ENCODE assay signal across 1 cellular context in the genomic region with DNA sequence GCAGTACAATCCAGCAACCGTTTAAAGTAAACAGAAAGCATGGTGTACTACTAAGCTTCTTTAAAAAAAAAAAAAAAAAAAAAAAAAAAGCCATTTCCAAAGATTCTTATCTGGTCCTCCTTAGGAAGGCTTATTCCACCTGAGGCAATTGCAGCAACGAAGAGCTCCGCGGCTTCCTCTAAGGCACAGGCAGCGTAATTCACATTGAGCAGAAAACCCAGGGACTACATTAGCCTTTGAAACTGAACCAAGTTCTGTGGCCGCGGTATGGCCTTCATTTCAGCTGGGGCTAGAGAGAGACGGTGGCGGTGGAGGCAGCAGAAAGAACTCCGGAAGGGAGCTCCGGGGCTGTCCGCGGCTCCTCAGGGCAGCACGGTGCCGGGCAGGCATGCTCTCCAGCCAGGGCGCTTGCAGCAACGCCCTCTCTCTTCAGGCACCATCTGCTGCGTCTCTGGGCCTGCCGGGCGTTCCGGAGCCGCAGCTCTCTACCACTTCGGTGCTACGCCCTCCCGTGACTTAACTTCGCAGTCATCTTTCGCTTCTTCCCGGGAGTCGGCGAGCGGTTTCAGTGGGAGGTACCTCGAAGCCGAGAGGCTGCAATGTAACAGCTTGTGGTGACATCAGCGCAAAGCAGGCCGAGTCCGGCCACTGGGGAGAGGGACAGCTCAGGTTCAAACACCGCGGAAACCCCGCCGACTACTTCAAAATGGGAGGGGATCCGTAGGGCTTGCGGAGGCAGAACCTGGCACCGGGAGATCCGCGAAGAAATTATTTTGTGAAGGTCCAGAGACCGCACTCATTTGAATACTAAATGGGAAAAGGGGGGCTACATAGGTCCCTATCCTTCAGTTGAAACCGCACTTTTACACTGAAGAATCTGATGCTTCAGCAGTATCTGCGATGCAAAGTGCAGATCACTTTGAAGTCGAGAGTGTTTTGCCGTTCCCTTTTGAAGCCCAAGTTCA.
TF ChIP-seq lines count a peak whose summit lies in the region.

No MANE protein-coding gene starts in this region.

TF ChIP-seq in K562, 482 proteins besides CTCF, POLR2A, EP300 and RAD21 (continued from another document and continues in another):
- TF ChIP-seq KLF13 (tag; IDR thresholded peaks at IDR 0.05; ENCODE audit: borderline replicate concordance, low read depth), result peak; percentile 82
- no peak for TF ChIP-seq SRSF3 (IDR thresholded peaks at IDR 0.05; ENCODE audit: insufficient read depth, low read length)
- no peak for TF ChIP-seq THRAP3 (IDR thresholded peaks at IDR 0.05; ENCODE audit: borderline replicate concordance)
- TF ChIP-seq ZNF184 (CRISPR knock-in tag; IDR thresholded peaks at IDR 0.05), result no peak
- TF ChIP-seq, protein P1, sequence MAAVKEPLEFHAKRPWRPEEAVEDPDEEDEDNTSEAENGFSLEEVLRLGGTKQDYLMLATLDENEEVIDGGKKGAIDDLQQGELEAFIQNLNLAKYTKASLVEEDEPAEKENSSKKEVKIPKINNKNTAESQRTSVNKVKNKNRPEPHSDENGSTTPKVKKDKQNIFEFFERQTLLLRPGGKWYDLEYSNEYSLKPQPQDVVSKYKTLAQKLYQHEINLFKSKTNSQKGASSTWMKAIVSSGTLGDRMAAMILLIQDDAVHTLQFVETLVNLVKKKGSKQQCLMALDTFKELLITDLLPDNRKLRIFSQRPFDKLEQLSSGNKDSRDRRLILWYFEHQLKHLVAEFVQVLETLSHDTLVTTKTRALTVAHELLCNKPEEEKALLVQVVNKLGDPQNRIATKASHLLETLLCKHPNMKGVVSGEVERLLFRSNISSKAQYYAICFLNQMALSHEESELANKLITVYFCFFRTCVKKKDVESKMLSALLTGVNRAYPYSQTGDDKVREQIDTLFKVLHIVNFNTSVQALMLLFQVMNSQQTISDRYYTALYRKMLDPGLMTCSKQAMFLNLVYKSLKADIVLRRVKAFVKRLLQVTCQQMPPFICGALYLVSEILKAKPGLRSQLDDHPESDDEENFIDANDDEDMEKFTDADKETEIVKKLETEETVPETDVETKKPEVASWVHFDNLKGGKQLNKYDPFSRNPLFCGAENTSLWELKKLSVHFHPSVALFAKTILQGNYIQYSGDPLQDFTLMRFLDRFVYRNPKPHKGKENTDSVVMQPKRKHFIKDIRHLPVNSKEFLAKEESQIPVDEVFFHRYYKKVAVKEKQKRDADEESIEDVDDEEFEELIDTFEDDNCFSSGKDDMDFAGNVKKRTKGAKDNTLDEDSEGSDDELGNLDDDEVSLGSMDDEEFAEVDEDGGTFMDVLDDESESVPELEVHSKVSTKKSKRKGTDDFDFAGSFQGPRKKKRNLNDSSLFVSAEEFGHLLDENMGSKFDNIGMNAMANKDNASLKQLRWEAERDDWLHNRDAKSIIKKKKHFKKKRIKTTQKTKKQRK (IDR thresholded peaks at IDR 0.05; ENCODE audit: borderline replicate concordance, low read depth, low read length), result no peak
- no peak for TF ChIP-seq MEIS2 (IDR thresholded peaks at IDR 0.05; ENCODE audit: partially characterized antibody)
- TF ChIP-seq BRD4 (IDR thresholded peaks at IDR 0.05), result peak; percentile 59; the same call in 1 of the 2 replicates
- TF ChIP-seq, protein P2, sequence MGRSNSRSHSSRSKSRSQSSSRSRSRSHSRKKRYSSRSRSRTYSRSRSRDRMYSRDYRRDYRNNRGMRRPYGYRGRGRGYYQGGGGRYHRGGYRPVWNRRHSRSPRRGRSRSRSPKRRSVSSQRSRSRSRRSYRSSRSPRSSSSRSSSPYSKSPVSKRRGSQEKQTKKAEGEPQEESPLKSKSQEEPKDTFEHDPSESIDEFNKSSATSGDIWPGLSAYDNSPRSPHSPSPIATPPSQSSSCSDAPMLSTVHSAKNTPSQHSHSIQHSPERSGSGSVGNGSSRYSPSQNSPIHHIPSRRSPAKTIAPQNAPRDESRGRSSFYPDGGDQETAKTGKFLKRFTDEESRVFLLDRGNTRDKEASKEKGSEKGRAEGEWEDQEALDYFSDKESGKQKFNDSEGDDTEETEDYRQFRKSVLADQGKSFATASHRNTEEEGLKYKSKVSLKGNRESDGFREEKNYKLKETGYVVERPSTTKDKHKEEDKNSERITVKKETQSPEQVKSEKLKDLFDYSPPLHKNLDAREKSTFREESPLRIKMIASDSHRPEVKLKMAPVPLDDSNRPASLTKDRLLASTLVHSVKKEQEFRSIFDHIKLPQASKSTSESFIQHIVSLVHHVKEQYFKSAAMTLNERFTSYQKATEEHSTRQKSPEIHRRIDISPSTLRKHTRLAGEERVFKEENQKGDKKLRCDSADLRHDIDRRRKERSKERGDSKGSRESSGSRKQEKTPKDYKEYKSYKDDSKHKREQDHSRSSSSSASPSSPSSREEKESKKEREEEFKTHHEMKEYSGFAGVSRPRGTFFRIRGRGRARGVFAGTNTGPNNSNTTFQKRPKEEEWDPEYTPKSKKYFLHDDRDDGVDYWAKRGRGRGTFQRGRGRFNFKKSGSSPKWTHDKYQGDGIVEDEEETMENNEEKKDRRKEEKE (IDR thresholded peaks at IDR 0.05; ENCODE audit: borderline replicate concordance in 1 of 2, control insufficient read depth in 1 of 2, low read depth in 2 of 2, low read length in 1 of 2), result 0 out of 4 replicates have a peak, but pooled peaks of 1 of the 2 experiments have one; percentile 61
- no peak for TF ChIP-seq ELF2 (CRISPR knock-in tag; IDR thresholded peaks at IDR 0.05)
- 0 out of 2 replicates have a peak, but pooled peaks have one; percentile 30 for TF ChIP-seq ZKSCAN1 (IDR thresholded peaks at IDR 0.05; ENCODE audit: low read depth, low read length)
- TF ChIP-seq, protein P3, sequence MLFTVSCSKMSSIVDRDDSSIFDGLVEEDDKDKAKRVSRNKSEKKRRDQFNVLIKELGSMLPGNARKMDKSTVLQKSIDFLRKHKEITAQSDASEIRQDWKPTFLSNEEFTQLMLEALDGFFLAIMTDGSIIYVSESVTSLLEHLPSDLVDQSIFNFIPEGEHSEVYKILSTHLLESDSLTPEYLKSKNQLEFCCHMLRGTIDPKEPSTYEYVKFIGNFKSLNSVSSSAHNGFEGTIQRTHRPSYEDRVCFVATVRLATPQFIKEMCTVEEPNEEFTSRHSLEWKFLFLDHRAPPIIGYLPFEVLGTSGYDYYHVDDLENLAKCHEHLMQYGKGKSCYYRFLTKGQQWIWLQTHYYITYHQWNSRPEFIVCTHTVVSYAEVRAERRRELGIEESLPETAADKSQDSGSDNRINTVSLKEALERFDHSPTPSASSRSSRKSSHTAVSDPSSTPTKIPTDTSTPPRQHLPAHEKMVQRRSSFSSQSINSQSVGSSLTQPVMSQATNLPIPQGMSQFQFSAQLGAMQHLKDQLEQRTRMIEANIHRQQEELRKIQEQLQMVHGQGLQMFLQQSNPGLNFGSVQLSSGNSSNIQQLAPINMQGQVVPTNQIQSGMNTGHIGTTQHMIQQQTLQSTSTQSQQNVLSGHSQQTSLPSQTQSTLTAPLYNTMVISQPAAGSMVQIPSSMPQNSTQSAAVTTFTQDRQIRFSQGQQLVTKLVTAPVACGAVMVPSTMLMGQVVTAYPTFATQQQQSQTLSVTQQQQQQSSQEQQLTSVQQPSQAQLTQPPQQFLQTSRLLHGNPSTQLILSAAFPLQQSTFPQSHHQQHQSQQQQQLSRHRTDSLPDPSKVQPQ (CRISPR knock-in tag; IDR thresholded peaks at IDR 0.05; ENCODE audit: borderline replicate concordance), result no peak
- TF ChIP-seq TCF7L2 (IDR thresholded peaks at IDR 0.05; ENCODE audit: low read depth, low read length), result no peak; the same call in 1 of the 2 replicates
- TF ChIP-seq MTA3 (IDR thresholded peaks at IDR 0.05; ENCODE audit: borderline replicate concordance), result peak; percentile 90; the same call in 1 of the 2 replicates
- no peak for TF ChIP-seq TCF7 (IDR thresholded peaks at IDR 0.05; ENCODE audit: borderline replicate concordance)
- TF ChIP-seq, protein P4, sequence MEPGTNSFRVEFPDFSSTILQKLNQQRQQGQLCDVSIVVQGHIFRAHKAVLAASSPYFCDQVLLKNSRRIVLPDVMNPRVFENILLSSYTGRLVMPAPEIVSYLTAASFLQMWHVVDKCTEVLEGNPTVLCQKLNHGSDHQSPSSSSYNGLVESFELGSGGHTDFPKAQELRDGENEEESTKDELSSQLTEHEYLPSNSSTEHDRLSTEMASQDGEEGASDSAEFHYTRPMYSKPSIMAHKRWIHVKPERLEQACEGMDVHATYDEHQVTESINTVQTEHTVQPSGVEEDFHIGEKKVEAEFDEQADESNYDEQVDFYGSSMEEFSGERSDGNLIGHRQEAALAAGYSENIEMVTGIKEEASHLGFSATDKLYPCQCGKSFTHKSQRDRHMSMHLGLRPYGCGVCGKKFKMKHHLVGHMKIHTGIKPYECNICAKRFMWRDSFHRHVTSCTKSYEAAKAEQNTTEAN (CRISPR knock-in tag; IDR thresholded peaks at IDR 0.05), result no peak
- peak; percentile 41; the same call in 1 of the 2 replicates for TF ChIP-seq ARID1B (IDR thresholded peaks at IDR 0.05)
- TF ChIP-seq FOXJ3 (CRISPR knock-in tag; IDR thresholded peaks at IDR 0.05), result no peak
- TF ChIP-seq, protein P5, sequence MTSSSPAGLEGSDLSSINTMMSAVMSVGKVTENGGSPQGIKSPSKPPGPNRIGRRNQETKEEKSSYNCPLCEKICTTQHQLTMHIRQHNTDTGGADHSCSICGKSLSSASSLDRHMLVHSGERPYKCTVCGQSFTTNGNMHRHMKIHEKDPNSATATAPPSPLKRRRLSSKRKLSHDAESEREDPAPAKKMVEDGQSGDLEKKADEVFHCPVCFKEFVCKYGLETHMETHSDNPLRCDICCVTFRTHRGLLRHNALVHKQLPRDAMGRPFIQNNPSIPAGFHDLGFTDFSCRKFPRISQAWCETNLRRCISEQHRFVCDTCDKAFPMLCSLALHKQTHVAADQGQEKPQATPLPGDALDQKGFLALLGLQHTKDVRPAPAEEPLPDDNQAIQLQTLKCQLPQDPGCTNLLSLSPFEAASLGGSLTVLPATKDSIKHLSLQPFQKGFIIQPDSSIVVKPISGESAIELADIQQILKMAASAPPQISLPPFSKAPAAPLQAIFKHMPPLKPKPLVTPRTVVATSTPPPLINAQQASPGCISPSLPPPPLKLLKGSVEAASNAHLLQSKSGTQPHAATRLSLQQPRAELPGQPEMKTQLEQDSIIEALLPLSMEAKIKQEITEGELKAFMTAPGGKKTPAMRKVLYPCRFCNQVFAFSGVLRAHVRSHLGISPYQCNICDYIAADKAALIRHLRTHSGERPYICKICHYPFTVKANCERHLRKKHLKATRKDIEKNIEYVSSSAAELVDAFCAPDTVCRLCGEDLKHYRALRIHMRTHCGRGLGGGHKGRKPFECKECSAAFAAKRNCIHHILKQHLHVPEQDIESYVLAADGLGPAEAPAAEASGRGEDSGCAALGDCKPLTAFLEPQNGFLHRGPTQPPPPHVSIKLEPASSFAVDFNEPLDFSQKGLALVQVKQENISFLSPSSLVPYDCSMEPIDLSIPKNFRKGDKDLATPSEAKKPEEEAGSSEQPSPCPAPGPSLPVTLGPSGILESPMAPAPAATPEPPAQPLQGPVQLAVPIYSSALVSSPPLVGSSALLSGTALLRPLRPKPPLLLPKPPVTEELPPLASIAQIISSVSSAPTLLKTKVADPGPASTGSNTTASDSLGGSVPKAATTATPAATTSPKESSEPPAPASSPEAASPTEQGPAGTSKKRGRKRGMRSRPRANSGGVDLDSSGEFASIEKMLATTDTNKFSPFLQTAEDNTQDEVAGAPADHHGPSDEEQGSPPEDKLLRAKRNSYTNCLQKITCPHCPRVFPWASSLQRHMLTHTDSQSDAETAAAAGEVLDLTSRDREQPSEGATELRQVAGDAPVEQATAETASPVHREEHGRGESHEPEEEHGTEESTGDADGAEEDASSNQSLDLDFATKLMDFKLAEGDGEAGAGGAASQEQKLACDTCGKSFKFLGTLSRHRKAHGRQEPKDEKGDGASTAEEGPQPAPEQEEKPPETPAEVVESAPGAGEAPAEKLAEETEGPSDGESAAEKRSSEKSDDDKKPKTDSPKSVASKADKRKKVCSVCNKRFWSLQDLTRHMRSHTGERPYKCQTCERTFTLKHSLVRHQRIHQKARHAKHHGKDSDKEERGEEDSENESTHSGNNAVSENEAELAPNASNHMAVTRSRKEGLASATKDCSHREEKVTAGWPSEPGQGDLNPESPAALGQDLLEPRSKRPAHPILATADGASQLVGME (CRISPR knock-in tag; IDR thresholded peaks at IDR 0.05), result no peak
- TF ChIP-seq TAF9B (IDR thresholded peaks at IDR 0.05; ENCODE audit: partially characterized antibody), result peak; percentile 66
- TF ChIP-seq SNRNP70 (optimal IDR thresholded peaks at IDR 0.05; ENCODE audit: low read depth, low read length), result no peak
- TF ChIP-seq, protein P6, sequence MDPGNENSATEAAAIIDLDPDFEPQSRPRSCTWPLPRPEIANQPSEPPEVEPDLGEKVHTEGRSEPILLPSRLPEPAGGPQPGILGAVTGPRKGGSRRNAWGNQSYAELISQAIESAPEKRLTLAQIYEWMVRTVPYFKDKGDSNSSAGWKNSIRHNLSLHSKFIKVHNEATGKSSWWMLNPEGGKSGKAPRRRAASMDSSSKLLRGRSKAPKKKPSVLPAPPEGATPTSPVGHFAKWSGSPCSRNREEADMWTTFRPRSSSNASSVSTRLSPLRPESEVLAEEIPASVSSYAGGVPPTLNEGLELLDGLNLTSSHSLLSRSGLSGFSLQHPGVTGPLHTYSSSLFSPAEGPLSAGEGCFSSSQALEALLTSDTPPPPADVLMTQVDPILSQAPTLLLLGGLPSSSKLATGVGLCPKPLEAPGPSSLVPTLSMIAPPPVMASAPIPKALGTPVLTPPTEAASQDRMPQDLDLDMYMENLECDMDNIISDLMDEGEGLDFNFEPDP (CRISPR knock-in tag; IDR thresholded peaks at IDR 0.05), result no peak
- TF ChIP-seq BRCA1 (IDR thresholded peaks at IDR 0.05), result no peak
- no peak for TF ChIP-seq BRCA1 (CRISPR knock-in tag; IDR thresholded peaks at IDR 0.05)
- TF ChIP-seq NRF1 (conservative IDR thresholded peaks at IDR 0.05 in 1 of 2, IDR thresholded peaks at IDR 0.05 in 1 of 2), result peak; percentile 68 to 73
- TF ChIP-seq, protein P7, sequence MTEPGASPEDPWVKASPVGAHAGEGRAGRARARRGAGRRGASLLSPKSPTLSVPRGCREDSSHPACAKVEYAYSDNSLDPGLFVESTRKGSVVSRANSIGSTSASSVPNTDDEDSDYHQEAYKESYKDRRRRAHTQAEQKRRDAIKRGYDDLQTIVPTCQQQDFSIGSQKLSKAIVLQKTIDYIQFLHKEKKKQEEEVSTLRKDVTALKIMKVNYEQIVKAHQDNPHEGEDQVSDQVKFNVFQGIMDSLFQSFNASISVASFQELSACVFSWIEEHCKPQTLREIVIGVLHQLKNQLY (CRISPR knock-in tag; conservative IDR thresholded peaks at IDR 0.05), result no peak
- no peak for TF ChIP-seq ZNF57 (CRISPR knock-in tag; IDR thresholded peaks at IDR 0.05)
- TF ChIP-seq, protein P8, sequence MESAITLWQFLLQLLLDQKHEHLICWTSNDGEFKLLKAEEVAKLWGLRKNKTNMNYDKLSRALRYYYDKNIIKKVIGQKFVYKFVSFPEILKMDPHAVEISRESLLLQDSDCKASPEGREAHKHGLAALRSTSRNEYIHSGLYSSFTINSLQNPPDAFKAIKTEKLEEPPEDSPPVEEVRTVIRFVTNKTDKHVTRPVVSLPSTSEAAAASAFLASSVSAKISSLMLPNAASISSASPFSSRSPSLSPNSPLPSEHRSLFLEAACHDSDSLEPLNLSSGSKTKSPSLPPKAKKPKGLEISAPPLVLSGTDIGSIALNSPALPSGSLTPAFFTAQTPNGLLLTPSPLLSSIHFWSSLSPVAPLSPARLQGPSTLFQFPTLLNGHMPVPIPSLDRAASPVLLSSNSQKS (CRISPR knock-in tag; IDR thresholded peaks at IDR 0.05), result no peak
- TF ChIP-seq, protein P9, sequence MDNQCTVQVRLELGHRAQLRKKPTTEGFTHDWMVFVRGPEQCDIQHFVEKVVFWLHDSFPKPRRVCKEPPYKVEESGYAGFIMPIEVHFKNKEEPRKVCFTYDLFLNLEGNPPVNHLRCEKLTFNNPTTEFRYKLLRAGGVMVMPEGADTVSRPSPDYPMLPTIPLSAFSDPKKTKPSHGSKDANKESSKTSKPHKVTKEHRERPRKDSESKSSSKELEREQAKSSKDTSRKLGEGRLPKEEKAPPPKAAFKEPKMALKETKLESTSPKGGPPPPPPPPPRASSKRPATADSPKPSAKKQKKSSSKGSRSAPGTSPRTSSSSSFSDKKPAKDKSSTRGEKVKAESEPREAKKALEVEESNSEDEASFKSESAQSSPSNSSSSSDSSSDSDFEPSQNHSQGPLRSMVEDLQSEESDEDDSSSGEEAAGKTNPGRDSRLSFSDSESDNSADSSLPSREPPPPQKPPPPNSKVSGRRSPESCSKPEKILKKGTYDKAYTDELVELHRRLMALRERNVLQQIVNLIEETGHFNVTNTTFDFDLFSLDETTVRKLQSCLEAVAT (IDR thresholded peaks at IDR 0.05), result peak; percentile 11 to 30; a peak in 1 of 4 replicates
- no peak for TF ChIP-seq U2AF1 (optimal IDR thresholded peaks at IDR 0.05; ENCODE audit: low read depth, low read length)
